ENCODE assay signal across 1 cellular context in genomic region chrX:100883654-100884053, GRCh38.
TF ChIP-seq lines count a peak whose summit lies in the region.

No MANE protein-coding gene starts in this region.

TF ChIP-seq in HepG2, 621 proteins besides CTCF, POLR2A, EP300 and RAD21 (continues in another document):
- TF ChIP-seq ISL2 (CRISPR knock-in tag; IDR thresholded peaks at IDR 0.05) (peak; percentile 82), HNF4A (CRISPR knock-in tag; IDR thresholded peaks at IDR 0.05) (peak; percentile 10; the same call in 1 of the 2 replicates), CSRNP2 (CRISPR knock-in tag; conservative IDR thresholded peaks at IDR 0.05; ENCODE audit: low read depth) (no peak), ZBTB20 (CRISPR knock-in tag; IDR thresholded peaks at IDR 0.05; ENCODE audit: borderline replicate concordance, low read depth) (no peak), ZNF362 (CRISPR knock-in tag; IDR thresholded peaks at IDR 0.05; ENCODE audit: borderline replicate concordance) (peak; percentile 83), SOX6 (IDR thresholded peaks at IDR 0.05) (no peak), SOX6 (CRISPR knock-in tag; IDR thresholded peaks at IDR 0.05) (peak; percentile 63), SRSF4 (IDR thresholded peaks at IDR 0.05; ENCODE audit: low read depth, low read length, poor library complexity, severe bottlenecking) (no peak), ZNF562 (CRISPR knock-in tag; IDR thresholded peaks at IDR 0.05; ENCODE audit: borderline replicate concordance) (no peak), ZSCAN9 (CRISPR knock-in tag; IDR thresholded peaks at IDR 0.05; ENCODE audit: borderline replicate concordance) (no peak), ZNF331 (CRISPR knock-in tag; IDR thresholded peaks at IDR 0.05) (no peak), HNRNPH1 (optimal IDR thresholded peaks at IDR 0.05; ENCODE audit: low read depth, low read length) (no peak), ZHX1 (CRISPR knock-in tag; IDR thresholded peaks at IDR 0.05; ENCODE audit: low read depth) (no peak), TGIF2 (CRISPR knock-in tag; IDR thresholded peaks at IDR 0.05) (no peak), SUZ12 (IDR thresholded peaks at IDR 0.05; ENCODE audit: low read depth, low read length) (no peak), HOMEZ (CRISPR knock-in tag; IDR thresholded peaks at IDR 0.05; ENCODE audit: low read depth) (no peak), RFX1 (IDR thresholded peaks at IDR 0.05) (no peak), SMC3 (IDR thresholded peaks at IDR 0.05; ENCODE audit: low read length) (no peak), PRDM10 (CRISPR knock-in tag; IDR thresholded peaks at IDR 0.05; ENCODE audit: low read depth) (no peak), EZH2 (conservative IDR thresholded peaks at IDR 0.05; ENCODE audit: low read depth, low read length) (no peak), TAF1 (CRISPR knock-in tag; IDR thresholded peaks at IDR 0.05) (no peak), ZNF441 (CRISPR knock-in tag; IDR thresholded peaks at IDR 0.05; ENCODE audit: borderline replicate concordance) (no peak), ZNF782 (CRISPR knock-in tag; IDR thresholded peaks at IDR 0.05; ENCODE audit: borderline replicate concordance) (no peak), ZNF414 (CRISPR knock-in tag; IDR thresholded peaks at IDR 0.05) (no peak), ZNF33A (CRISPR knock-in tag; IDR thresholded peaks at IDR 0.05; ENCODE audit: borderline replicate concordance) (no peak), ZNF30 (CRISPR knock-in tag; IDR thresholded peaks at IDR 0.05) (no peak), FOXP4 (CRISPR knock-in tag; IDR thresholded peaks at IDR 0.05) (peak; percentile 20; the same call in 1 of the 2 replicates), NCOA2 (CRISPR knock-in tag; IDR thresholded peaks at IDR 0.05) (peak; percentile 59), PAXIP1 (CRISPR knock-in tag; conservative IDR thresholded peaks at IDR 0.05) (peak; percentile 55; the same call in 1 of the 2 replicates), RARG (CRISPR knock-in tag; IDR thresholded peaks at IDR 0.05; ENCODE audit: low read depth) (no peak), NR2F6 (IDR thresholded peaks at IDR 0.05) (peak; percentile 56), NR2F6 (CRISPR knock-in tag; IDR thresholded peaks at IDR 0.05) (no peak), ZNF136 (CRISPR knock-in tag; IDR thresholded peaks at IDR 0.05; ENCODE audit: low read depth) (no peak), KDM5A (IDR thresholded peaks at IDR 0.05; ENCODE audit: borderline replicate concordance, low read length) (no peak), ZNF556 (CRISPR knock-in tag; IDR thresholded peaks at IDR 0.05; ENCODE audit: borderline replicate concordance) (no peak), ARID5B (CRISPR knock-in tag; IDR thresholded peaks at IDR 0.05) (peak; percentile 61), LCORL (IDR thresholded peaks at IDR 0.05) (no peak), LCORL (CRISPR knock-in tag; IDR thresholded peaks at IDR 0.05) (no peak), ZNF224 (CRISPR knock-in tag; IDR thresholded peaks at IDR 0.05) (no peak), ZNF549 (CRISPR knock-in tag; IDR thresholded peaks at IDR 0.05) (no peak), EED (CRISPR knock-in tag; IDR thresholded peaks at IDR 0.05) (no peak), TBP (CRISPR knock-in tag; IDR thresholded peaks at IDR 0.05) (no peak)
